ENCODE assay signal across 2 cellular contexts in the genomic region with DNA sequence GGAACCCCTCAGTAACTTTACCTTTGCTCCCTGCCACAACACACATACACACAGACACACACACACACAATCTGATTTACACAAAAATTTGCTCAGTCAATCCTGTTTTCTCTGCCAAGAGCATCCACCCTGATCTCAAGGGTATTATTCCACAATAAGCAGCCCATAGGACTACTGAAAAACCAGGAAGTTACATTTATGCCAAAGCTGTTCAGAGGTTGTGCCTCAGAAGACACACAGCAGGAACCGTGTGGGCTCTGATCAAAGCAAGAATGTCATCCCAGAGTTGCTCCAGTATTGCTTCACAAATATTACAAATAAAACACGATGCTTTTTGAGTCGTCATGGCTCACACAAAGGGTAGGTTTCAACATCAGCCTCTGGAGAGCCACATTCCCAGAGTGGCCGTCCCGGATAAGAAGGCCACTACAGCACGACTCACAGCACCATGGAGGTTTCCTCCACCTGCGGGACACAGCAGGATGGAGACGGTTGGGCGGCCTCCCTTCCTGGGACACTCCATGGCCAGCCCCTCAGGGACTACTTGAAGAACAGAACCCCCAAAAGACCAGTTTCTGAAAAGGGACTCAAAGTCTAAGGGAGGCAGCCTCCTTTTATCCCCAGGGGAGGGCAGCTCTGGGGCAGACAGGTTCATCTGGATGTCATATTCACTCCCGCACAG.
TF ChIP-seq lines count a peak whose summit lies in the region.

No MANE protein-coding gene starts in this region.

TF ChIP-seq in SK-N-SH, 30 proteins besides CTCF, POLR2A, EP300 and RAD21 (continued from another document):
- TF ChIP-seq PBX3 (IDR thresholded peaks at IDR 0.05) (no peak), TAF1 (IDR thresholded peaks at IDR 0.05; ENCODE audit: borderline replicate concordance, low read depth, low read length) (no peak), CHD2 (IDR thresholded peaks at IDR 0.05; ENCODE audit: low read length, partially characterized antibody) (no peak), NFIC (IDR thresholded peaks at IDR 0.05; ENCODE audit: borderline replicate concordance) (no peak), GABPA (IDR thresholded peaks at IDR 0.05; ENCODE audit: low read depth) (no peak), FOXJ3 (CRISPR knock-in tag; IDR thresholded peaks at IDR 0.05) (no peak)

TF ChIP-seq in SK-N-SH treated with all-trans-retinoic acid at 6 μM for 48 hours, 23 proteins besides CTCF, POLR2A, EP300 and RAD21 (continued from another document):
- TF ChIP-seq GLIS3 (CRISPR knock-in tag; IDR thresholded peaks at IDR 0.05) (no peak), TOX (CRISPR knock-in tag; IDR thresholded peaks at IDR 0.05; ENCODE audit: borderline replicate concordance) (no peak), SNAI2 (CRISPR knock-in tag; IDR thresholded peaks at IDR 0.05) (no peak), ZFP30 (CRISPR knock-in tag; IDR thresholded peaks at IDR 0.05) (no peak), ISL1 (CRISPR knock-in tag; IDR thresholded peaks at IDR 0.05) (no peak), PPARA (CRISPR knock-in tag; IDR thresholded peaks at IDR 0.05; ENCODE audit: borderline replicate concordance) (no peak), ESRRG (CRISPR knock-in tag; IDR thresholded peaks at IDR 0.05) (no peak), ZC3H10 (CRISPR knock-in tag; IDR thresholded peaks at IDR 0.05) (no peak), OSR1 (CRISPR knock-in tag; IDR thresholded peaks at IDR 0.05) (no peak), POU6F1 (CRISPR knock-in tag; IDR thresholded peaks at IDR 0.05; ENCODE audit: borderline replicate concordance, low read depth) (no peak), CREB5 (CRISPR knock-in tag; IDR thresholded peaks at IDR 0.05; ENCODE audit: low read depth) (no peak), TCF4 (CRISPR knock-in tag; IDR thresholded peaks at IDR 0.05; ENCODE audit: borderline replicate concordance) (no peak), TSHZ2 (CRISPR knock-in tag; IDR thresholded peaks at IDR 0.05) (no peak), ZFP3 (CRISPR knock-in tag; IDR thresholded peaks at IDR 0.05) (no peak), CSDC2 (CRISPR knock-in tag; IDR thresholded peaks at IDR 0.05) (no peak)
- TF ChIP-seq, protein P1, sequence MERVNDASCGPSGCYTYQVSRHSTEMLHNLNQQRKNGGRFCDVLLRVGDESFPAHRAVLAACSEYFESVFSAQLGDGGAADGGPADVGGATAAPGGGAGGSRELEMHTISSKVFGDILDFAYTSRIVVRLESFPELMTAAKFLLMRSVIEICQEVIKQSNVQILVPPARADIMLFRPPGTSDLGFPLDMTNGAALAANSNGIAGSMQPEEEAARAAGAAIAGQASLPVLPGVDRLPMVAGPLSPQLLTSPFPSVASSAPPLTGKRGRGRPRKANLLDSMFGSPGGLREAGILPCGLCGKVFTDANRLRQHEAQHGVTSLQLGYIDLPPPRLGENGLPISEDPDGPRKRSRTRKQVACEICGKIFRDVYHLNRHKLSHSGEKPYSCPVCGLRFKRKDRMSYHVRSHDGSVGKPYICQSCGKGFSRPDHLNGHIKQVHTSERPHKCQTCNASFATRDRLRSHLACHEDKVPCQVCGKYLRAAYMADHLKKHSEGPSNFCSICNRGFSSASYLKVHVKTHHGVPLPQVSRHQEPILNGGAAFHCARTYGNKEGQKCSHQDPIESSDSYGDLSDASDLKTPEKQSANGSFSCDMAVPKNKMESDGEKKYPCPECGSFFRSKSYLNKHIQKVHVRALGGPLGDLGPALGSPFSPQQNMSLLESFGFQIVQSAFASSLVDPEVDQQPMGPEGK (CRISPR knock-in tag; IDR thresholded peaks at IDR 0.05; ENCODE audit: borderline replicate concordance): no peak
